In the genomic region with DNA sequence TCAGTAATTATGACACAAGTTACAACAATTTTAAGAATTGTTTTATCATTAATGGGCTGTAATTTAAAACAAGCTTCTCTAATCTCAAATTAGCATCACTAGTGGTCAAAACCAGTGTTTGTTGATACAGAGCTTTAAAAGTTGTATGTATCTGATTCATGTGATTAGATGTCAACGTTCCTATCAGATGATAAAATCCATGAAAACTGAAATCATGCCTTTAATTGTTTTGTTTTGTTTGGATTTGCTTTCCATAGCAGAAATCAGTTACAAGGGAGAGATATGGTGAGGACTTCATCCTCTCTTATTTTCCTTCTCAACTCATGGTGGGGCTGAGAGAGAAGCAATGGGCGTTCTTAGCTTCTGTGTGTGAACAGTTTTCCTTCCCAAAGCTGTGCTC, we compare ENCODE assay signal across 17 cellular contexts.
DNase-seq lines count a peak whose midpoint lies in the region; ATAC-seq and TF ChIP-seq lines count a peak whose summit lies in the region.
"Had no signal": no experiment of that assay in that cellular context is flagged by ENCODE, and none has a peak within 500 bp of the region (broad histone marks: within the 10 kb centered on the region; RNA-seq: fewer than 3 reads in every experiment).

No MANE protein-coding gene starts in this region.

- POLR2A ChIA-PET in IMR-90 (lab: Charles Lee; ENCODE audit: unreplicated experiment): no interaction called here

- 0 out of 2 replicates have a peak, but pooled peaks have one; percentile 21 for ATAC-seq in IMR-90 (ENCODE audit: low read depth)
- no peak for ATAC-seq in HG02642 (IDR thresholded peaks at IDR 0.05; ENCODE audit: poor library complexity, unreplicated experiment)
- ATAC-seq: HepG2 had no signal

- intact Hi-C loops in IMR-90 (cut with micrococcal nuclease) (no loop called here), posterior cingulate gyrus (cut with DNase I) (no loop called here)

- no peak overlapping the region for H3K56ac ChIP-seq in IMR-90 (ENCODE audit: extremely low read depth, insufficient read depth, low read length)
- H3K56ac ChIP-seq in H9 (ENCODE audit: insufficient read length, low read depth, low read length): no peak overlapping the region

- H3K4me2 ChIP-seq in IMR-90 (ENCODE audit: low read depth, low read length) (no peak overlapping the region), fibroblast of lung (ENCODE audit: extremely low read depth, insufficient read depth, low read length) (no peak overlapping the region), H9 (ENCODE audit: insufficient read depth, insufficient read length, low read length) (no peak overlapping the region)

- H4K91ac ChIP-seq in IMR-90 (ENCODE audit: insufficient read depth, low read depth, low read length) (no peak overlapping the region), H9 (ENCODE audit: insufficient read length, low read depth, low read length) (no peak overlapping the region)

- in situ Hi-C loops in IMR-90 (cut with MboI; ENCODE audit: low sequenced_read_pairs): no loop called here

- H3K9me3 ChIP-seq in IMR-90 (ENCODE audit: control insufficient read depth, insufficient read depth, low read length) (peaks cover 6% of the 10 kb centered on the region), fibroblast of lung (ENCODE audit: control insufficient read depth, insufficient read depth, low read depth, low read length) (no peaks in the 10 kb centered on the region), H9 (ENCODE audit: control insufficient read depth, low read depth, low read length) (no peaks in the 10 kb centered on the region)
- H3K9me3 ChIP-seq: Caco-2 had no signal

- H3K23me2 ChIP-seq in H9 (ENCODE audit: insufficient read length, low read depth, low read length, poor library complexity, severe bottlenecking): no peaks in the 10 kb centered on the region

- no peaks in the 10 kb centered on the region for H3K27me3 Mint-ChIP-seq in H9 (ENCODE audit: low read depth)
- H3K27me3 Mint-ChIP-seq: CD4-positive, alpha-beta T cell had no signal

- H3K14ac ChIP-seq in IMR-90 (replicated peaks; ENCODE audit: low read depth, low read length) (no peak overlapping the region), H9 (ENCODE audit: insufficient read depth, low read length) (no peak overlapping the region)

- no peaks in the 10 kb centered on the region for H3K36me3 ChIP-seq in IMR-90 (ENCODE audit: control insufficient read depth, insufficient read depth, low read length)
- no peaks in the 10 kb centered on the region for H3K36me3 ChIP-seq in fibroblast of lung (ENCODE audit: control insufficient read depth, insufficient read depth, low read length)

- H3K79me2 ChIP-seq in fibroblast of lung (ENCODE audit: control insufficient read depth, insufficient read depth, low read length) (no peaks in the 10 kb centered on the region), H9 (ENCODE audit: insufficient read depth, low read length) (no peaks in the 10 kb centered on the region)

- no peak overlapping the region for H3K4me3 ChIP-seq in IMR-90 (ENCODE audit: insufficient read depth, low read depth, low read length)
- H3K4me3 ChIP-seq in fibroblast of lung (replicated peaks in 1 of 4; ENCODE audit: control extremely low read depth in 1 of 4, insufficient read depth in 1 of 4, low read depth in 3 of 4, low read length in 4 of 4): no peak overlapping the region
- H3K4me3 ChIP-seq: GM23248 had no signal

- H2BK15ac ChIP-seq in IMR-90 (ENCODE audit: low read depth, low read length) (no peak overlapping the region), H9 (ENCODE audit: low read depth, low read length) (no peak overlapping the region)

- CTCF ChIA-PET in IMR-90 (lab: Yijun Ruan, JAX): no interaction called here

- no TSS peak for BruUV-seq in IMR-90 (replicated peaks; lab: Mats Ljungman, UMichigan)

- WGBS in IMR-90 (ENCODE audit: extremely low coverage in 2 of 2, insufficient read length in 1 of 2), 2 experiments: no CpG with 5 or more reads among the region's 2 CpGs
- no CpG with 5 or more reads among the region's 2 CpGs for WGBS in H9 (ENCODE audit: extremely low coverage, insufficient read length, low lambda C conversion rate)

- H2AFZ ChIP-seq in IMR-90 (replicated peaks; ENCODE audit: low read length, poor library complexity) (no peak overlapping the region), fibroblast of lung (ENCODE audit: low read length) (no peak overlapping the region), H9 (ENCODE audit: low read length) (no peak overlapping the region)
- H2AFZ ChIP-seq: GM23248 had no signal

- no peak for TF ChIP-seq CTCF in IMR-90 (conservative IDR thresholded peaks at IDR 0.05; ENCODE audit: low read depth, low read length)
- TF ChIP-seq CTCF in fibroblast of lung (conservative IDR thresholded peaks at IDR 0.05 in 1 of 2, IDR thresholded peaks at IDR 0.05 in 1 of 2; ENCODE audit: low read depth in 1 of 2, low read length in 2 of 2): no peak
- no peak for TF ChIP-seq CTCF in H9 (conservative IDR thresholded peaks at IDR 0.05)

- H3K27me3 ChIP-seq in IMR-90 (ENCODE audit: control insufficient read depth, insufficient read depth, low read length) (no peaks in the 10 kb centered on the region), fibroblast of lung (ENCODE audit: control insufficient read depth, insufficient read depth, low read length) (no peaks in the 10 kb centered on the region), H9 (ENCODE audit: insufficient read depth, low read length) (no peaks in the 10 kb centered on the region)

- H3K18ac ChIP-seq in IMR-90 (ENCODE audit: low read depth, low read length): no peak overlapping the region
- no peak overlapping the region for H3K18ac ChIP-seq in H9 (ENCODE audit: insufficient read length, low read depth, low read length)

- 0 out of 4 replicates have a peak, but pooled peaks cover 0 to 3% of the 10 kb centered on the region in 2 experiments for H3K4me1 Mint-ChIP-seq in H9

- H3T11ph ChIP-seq in H9 (ENCODE audit: low read length): no peak overlapping the region

- H4K8ac ChIP-seq in IMR-90 (ENCODE audit: low read depth in 2 of 2, low read length in 2 of 2) (no peak overlapping the region), H9 (replicated peaks; ENCODE audit: insufficient read length, low read depth, low read length) (no peak overlapping the region)

- H2AK9ac ChIP-seq in IMR-90 (replicated peaks; ENCODE audit: low read depth, low read length, poor library complexity): no peak overlapping the region

- no peaks in the 10 kb centered on the region for H3K9me3 Mint-ChIP-seq in H9

- DNase-seq in EL (peak; percentile 11), IMR-90 (peak; percentile 7), fibroblast of lung (ENCODE audit: low read depth in 2 of 2) (peak in 1 of 2 donors; percentile 11), cerebellum (ENCODE audit: low spot score) (no peak), H9 (no peak), posterior cingulate gyrus (no peak)
- DNase-seq: ACHN; AML-193; Caco-2; CD4-positive, alpha-beta T cell; DMS79; GM23248; HCEC 1CT; KG1 had no signal

- H3K27ac ChIP-seq in IMR-90 (ENCODE audit: insufficient read depth, low read length) (no peak overlapping the region), fibroblast of lung (ENCODE audit: insufficient read depth, low read length) (peak overlapping the region; percentile 32), H9 (ENCODE audit: insufficient read length, low read depth, low read length) (no peak overlapping the region)
- H3K27ac ChIP-seq: C4-2B, GM23248 had no signal

- H3K4me3 Mint-ChIP-seq in H9: no peak overlapping the region
- H3K4me3 Mint-ChIP-seq: CD4-positive, alpha-beta T cell had no signal

- H2BK20ac ChIP-seq in IMR-90 (ENCODE audit: low read depth, low read length): no peak overlapping the region
- no peak overlapping the region for H2BK20ac ChIP-seq in H9 (ENCODE audit: low read depth, low read length, poor library complexity, severe bottlenecking)

- H2BK5ac ChIP-seq in IMR-90 (ENCODE audit: low read depth, low read length, poor library complexity, severe bottlenecking) (no peak overlapping the region), H9 (ENCODE audit: insufficient read length, low read length) (no peak overlapping the region)

- H4K5ac ChIP-seq in IMR-90 (ENCODE audit: low read depth, low read length) (no peak overlapping the region), H9 (ENCODE audit: insufficient read length, low read depth, low read length) (no peak overlapping the region)

- no peak overlapping the region for H3K27ac Mint-ChIP-seq in H9
- H3K27ac Mint-ChIP-seq: CD4-positive, alpha-beta T cell had no signal

- H4K20me1 ChIP-seq in IMR-90 (ENCODE audit: insufficient read depth, low read length) (no peaks in the 10 kb centered on the region), fibroblast of lung (ENCODE audit: control insufficient read depth, extremely low read depth, insufficient read depth, low read length) (no peaks in the 10 kb centered on the region), H9 (ENCODE audit: control insufficient read depth, insufficient read depth, insufficient read length) (no peaks in the 10 kb centered on the region)

- H3K4ac ChIP-seq in IMR-90 (ENCODE audit: low read depth, low read length): no peak overlapping the region
- no peak overlapping the region for H3K4ac ChIP-seq in H9 (ENCODE audit: low read depth, low read length)

- H2BK120ac ChIP-seq in IMR-90 (ENCODE audit: low read depth, low read length) (no peak overlapping the region), H9 (ENCODE audit: low read depth, low read length, poor library complexity, severe bottlenecking) (no peak overlapping the region)

- TF ChIP-seq RAD21 in IMR-90 (IDR thresholded peaks at IDR 0.05; ENCODE audit: low read length): no peak

- H3K79me1 ChIP-seq in IMR-90 (ENCODE audit: low read depth in 1 of 2, low read length in 2 of 2) (no peaks in the 10 kb centered on the region), H9 (ENCODE audit: insufficient read depth, low read depth, low read length, poor library complexity, severe bottlenecking) (no peaks in the 10 kb centered on the region)

- dilution Hi-C loops in IMR-90 (cut with HindIII; ENCODE audit: low sequenced_read_pairs, unreplicated experiment): no loop called here

- H3K23ac ChIP-seq in IMR-90 (ENCODE audit: low read depth, low read length): no peak overlapping the region
- H3K23ac ChIP-seq in H9 (ENCODE audit: insufficient read length, low read depth, low read length): no peak overlapping the region

- H3K4me1 ChIP-seq in IMR-90 (ENCODE audit: control insufficient read depth, insufficient read depth, low read length) (no peaks in the 10 kb centered on the region), fibroblast of lung (ENCODE audit: control insufficient read depth, extremely low read depth, insufficient read depth, low read length) (no peaks in the 10 kb centered on the region), H9 (ENCODE audit: insufficient read depth, low read length) (no peaks in the 10 kb centered on the region)
- H3K4me1 ChIP-seq: Caco-2 had no signal

- no peak overlapping the region for H2AK5ac ChIP-seq in IMR-90 (ENCODE audit: low read depth, low read length)
- H2AK5ac ChIP-seq in H9 (ENCODE audit: insufficient read length, low read length): no peak overlapping the region

- no peak overlapping the region for H2BK12ac ChIP-seq in H9 (ENCODE audit: insufficient read length, low read depth, low read length)

- H3K9ac ChIP-seq in IMR-90 (ENCODE audit: low read depth, low read length) (no peak overlapping the region), fibroblast of lung (ENCODE audit: insufficient read depth, low read length) (no peak overlapping the region), H9 (ENCODE audit: extremely low read depth, insufficient read length, low read length) (no peak overlapping the region)
- H3K9ac ChIP-seq: GM23248 had no signal

- no peaks in the 10 kb centered on the region for H3K36me3 Mint-ChIP-seq in H9 (ENCODE audit: insufficient read depth in 1 of 3, low read depth in 3 of 3)

- no peaks in the 10 kb centered on the region for H3K9me1 ChIP-seq in IMR-90 (ENCODE audit: insufficient read depth, low read length)

- no peak for TF ChIP-seq POLR2A in IMR-90 (IDR thresholded peaks at IDR 0.05; ENCODE audit: low read depth, low read length)

Comparison
In these comparisons a context has a peak if more than half of its experiments do, and no peak if none do; other contexts are left out.
1. DNase-seq: peak in EL (single experiment) and IMR-90 (single experiment); none in cerebellum (single experiment), H9 (single experiment) and posterior cingulate gyrus (0 of 10).